In genomic region chr9:87039809-87040392, GRCh38 we compare ENCODE assay signal across 16 cellular contexts.
DNase-seq lines count a peak whose midpoint lies in the region; TF ChIP-seq lines count a peak whose summit lies in the region.
"Had no signal": no experiment of that assay in that cellular context is flagged by ENCODE, and none has a peak within 500 bp of the region (broad histone marks: within the 10 kb centered on the region; RNA-seq: fewer than 3 reads in every experiment).

No MANE protein-coding gene starts in this region.

- TF ChIP-seq CTCF in endodermal cell (conservative IDR thresholded peaks at IDR 0.05) (no peak), mesothelial cell of epicardium (IDR thresholded peaks at IDR 0.05; ENCODE audit: unreplicated experiment) (no peak), testis (IDR thresholded peaks at IDR 0.05) (no peak)

- H3K4me1 Mint-ChIP-seq in endodermal cell (peaks cover 12% of the 10 kb centered on the region), mesothelial cell of epicardium (peaks cover 31% of the 10 kb centered on the region)

- in situ Hi-C loops in Caki2 (cut with HindIII; ENCODE audit: low pct_unique_long_range_greater_than_20kb, low sequenced_read_pairs) = no loop called here

- H3K27me3 Mint-ChIP-seq in endodermal cell (ENCODE audit: insufficient read depth) (no peaks in the 10 kb centered on the region), mesothelial cell of epicardium (ENCODE audit: low read depth) (no peaks in the 10 kb centered on the region)

- 83 to 94% methylated on average over 1 of the region's 1 CpG for WGBS in endodermal cell (ENCODE audit: insufficient coverage in 1 of 2, insufficient read length in 1 of 2), 2 experiments
- 87 to 89% methylated on average over 1 of the region's 1 CpG for WGBS in testis, 2 donors

- H3K27ac ChIP-seq in endodermal cell (ENCODE audit: low read depth, low read length) = no peak overlapping the region
- H3K27ac ChIP-seq in testis = no peak overlapping the region
- H3K27ac ChIP-seq: BLaER1, esophagus muscularis mucosa, psoas muscle had no signal

- no peak overlapping the region for H3K9ac ChIP-seq in endodermal cell (ENCODE audit: extremely low read depth, low read length, poor library complexity, severe bottlenecking)
- H3K9ac ChIP-seq: BLaER1 had no signal

- peak; percentile 10 for DNase-seq in Caki2 (ENCODE audit: low read depth)
- DNase-seq in LHCN-M2 (ENCODE audit: low read depth) = peak; percentile 88
- DNase-seq in endodermal cell = no peak
- no peak for DNase-seq in mesothelial cell of epicardium (ENCODE audit: low spot score in 2 of 2, unreplicated experiment in 2 of 2)
- no peak for DNase-seq in NCI-H1417 (lab: John Stamatoyannopoulos, UW)
- no peak for DNase-seq in GOT3 (lab: John Stamatoyannopoulos, UW)
- DNase-seq in testis = no peak
- DNase-seq in activated naive CD4-positive, alpha-beta T cell treated with anti-CD3 and anti-CD28 coated beads, Interleukin-2, amount 50 U/mL, for 16 hours = no peak
- DNase-seq: activated CD4-positive, alpha-beta T cell treated with anti-CD3 and anti-CD28 coated beads, Interleukin-2, amount 50 U/mL, for 48 hours; mucosa of descending colon; NCI-H1436 treated with DMSO at 0.1 percent for 48 hours; NCI-H526; psoas muscle had no signal

- TF ChIP-seq POLR2A in testis (IDR thresholded peaks at IDR 0.05) = no peak

- peaks cover 13% of the 10 kb centered on the region for H3K9me3 Mint-ChIP-seq in endodermal cell
- peaks cover 7% of the 10 kb centered on the region for H3K9me3 Mint-ChIP-seq in mesothelial cell of epicardium
- H3K9me3 Mint-ChIP-seq: T-helper 2 cell treated with Interferon-gamma antibody and Interleukin-4, amounts not matched to agents 5 μg/mL and 100 μg/mL, for 36 hours had no signal

- peaks cover 3% of the 10 kb centered on the region for H3K36me3 Mint-ChIP-seq in endodermal cell (ENCODE audit: low read depth)
- H3K36me3 Mint-ChIP-seq in mesothelial cell of epicardium = peaks cover 5% of the 10 kb centered on the region

- H3K27me3 ChIP-seq in endodermal cell (ENCODE audit: control insufficient read depth, insufficient read depth, low read length, poor library complexity, severe bottlenecking) = no peaks in the 10 kb centered on the region
- no peaks in the 10 kb centered on the region for H3K27me3 ChIP-seq in testis
- H3K27me3 ChIP-seq: BLaER1, esophagus muscularis mucosa had no signal

- H3K36me3 ChIP-seq in endodermal cell (ENCODE audit: control insufficient read depth, insufficient read depth, low read length) = no peaks in the 10 kb centered on the region
- no peaks in the 10 kb centered on the region for H3K36me3 ChIP-seq in testis (ENCODE audit: low read depth, missing control alignments)
- H3K36me3 ChIP-seq: BLaER1, esophagus muscularis mucosa had no signal

- H3K4me3 Mint-ChIP-seq in endodermal cell = peak overlapping the region; percentile 87
- H3K4me3 Mint-ChIP-seq in mesothelial cell of epicardium = peak overlapping the region; percentile 47
- H3K4me3 Mint-ChIP-seq: T-helper 2 cell treated with Interferon-gamma antibody and Interleukin-4, amounts not matched to agents 5 μg/mL and 100 μg/mL, for 36 hours had no signal

- peaks cover 4% of the 10 kb centered on the region for H3K9me3 ChIP-seq in endodermal cell (ENCODE audit: control insufficient read depth, low read length)
- H3K9me3 ChIP-seq in testis = no peaks in the 10 kb centered on the region
- H3K9me3 ChIP-seq: BLaER1, esophagus muscularis mucosa, mucosa of descending colon, psoas muscle had no signal

- intact Hi-C loops in testis (cut with DNase I; ENCODE audit: low total_unique reads) = no loop called here

- H3K27ac Mint-ChIP-seq in endodermal cell (peak overlapping the region; percentile 40), mesothelial cell of epicardium (peak overlapping the region; percentile 84)
- H3K27ac Mint-ChIP-seq: T-helper 2 cell treated with Interferon-gamma antibody and Interleukin-4, amounts not matched to agents 5 μg/mL and 100 μg/mL, for 36 hours had no signal

- H3K4me1 ChIP-seq in endodermal cell (ENCODE audit: control insufficient read depth, insufficient read depth, low read length) (no peaks in the 10 kb centered on the region), testis (no peaks in the 10 kb centered on the region)
- H3K4me1 ChIP-seq: BLaER1, psoas muscle had no signal

- H3K4me3 ChIP-seq in endodermal cell (ENCODE audit: low read length) (peak overlapping the region; percentile 83), testis (no peak overlapping the region)
- H3K4me3 ChIP-seq: BLaER1, esophagus muscularis mucosa, mucosa of descending colon, psoas muscle had no signal

Comparison
In these comparisons a context has a peak if more than half of its experiments do, and no peak if none do; other contexts are left out.
1. DNase-seq: peak in Caki2 (single experiment) and LHCN-M2 (single experiment); none in endodermal cell (single experiment), mesothelial cell of epicardium (0 of 2), NCI-H1417 (0 of 3), GOT3 (single experiment), testis (single experiment) and activated naive CD4-positive, alpha-beta T cell treated with anti-CD3 and anti-CD28 coated beads, Interleukin-2, amount 50 U/mL, for 16 hours (single experiment).